ENCODE assay signal across 8 cellular contexts in genomic region chr10:71302874-71303568, GRCh38. TPM values are rescaled to one million over a fixed set of nuclear protein-coding genes. Genes with fewer than 3 reads are reported as not detected.
DNase-seq lines count a peak whose midpoint lies in the region; ATAC-seq and TF ChIP-seq lines count a peak whose summit lies in the region.

No MANE protein-coding gene starts in this region.

- no peak overlapping the region for H3K4me3 Mint-ChIP-seq in activated CD8-positive, alpha-beta memory T cell treated with anti-CD3 and anti-CD28 coated beads, Interleukin-2, amount 10 ng/mL, durations not matched to agents 7 days and 5 days
- no peak overlapping the region for H3K4me3 Mint-ChIP-seq in T-cell

- CTCF ChIA-PET in activated CD8-positive, alpha-beta memory T cell treated with anti-CD3 and anti-CD28 coated beads, Interleukin-2, amount 10 ng/mL, durations not matched to agents 7 days and 5 days (lab: Charles Lee) = interaction anchor here (1.0 to 1.3 kb wide), 2 partner anchors 228 to 267 kb away, joined by 3 read pairs; no protein-coding TSS in a partner anchor
- CTCF ChIA-PET in T-cell (lab: Charles Lee) = interaction anchor here (0.6 kb wide), 2 partner anchors 12 to 1807 kb away, joined by 3 read pairs; no protein-coding TSS in a partner anchor

- peaks cover 5% of the 10 kb centered on the region for H3K4me1 ChIP-seq in foreskin keratinocyte

- TF ChIP-seq CTCF in foreskin keratinocyte (conservative IDR thresholded peaks at IDR 0.05) (peak; percentile 70), retinal pigment epithelial cell (conservative IDR thresholded peaks at IDR 0.05; ENCODE audit: low read depth, low read length) (peak; percentile 60)

- H3K27me3 ChIP-seq in foreskin keratinocyte = peaks cover 3% of the 10 kb centered on the region

- no peaks in the 10 kb centered on the region for H3K9me3 Mint-ChIP-seq in activated CD8-positive, alpha-beta memory T cell treated with anti-CD3 and anti-CD28 coated beads, Interleukin-2, amount 10 ng/mL, durations not matched to agents 7 days and 5 days (ENCODE audit: low read depth)
- no peaks in the 10 kb centered on the region for H3K9me3 Mint-ChIP-seq in T-cell

- H3K27ac ChIP-seq in foreskin keratinocyte = no peak overlapping the region

- peaks cover 8% of the 10 kb centered on the region for H3K27me3 Mint-ChIP-seq in activated CD8-positive, alpha-beta memory T cell treated with anti-CD3 and anti-CD28 coated beads, Interleukin-2, amount 10 ng/mL, durations not matched to agents 7 days and 5 days
- H3K27me3 Mint-ChIP-seq in T-cell = peaks cover 7 to 9% of the 10 kb centered on the region in 2 donors

- POLR2A ChIA-PET in T-cell (lab: Charles Lee) = no interaction called here

- H3K4me1 Mint-ChIP-seq in activated CD8-positive, alpha-beta memory T cell treated with anti-CD3 and anti-CD28 coated beads, Interleukin-2, amount 10 ng/mL, durations not matched to agents 7 days and 5 days = no peaks in the 10 kb centered on the region
- peaks cover 2 to 7% (median 2%) of the 10 kb centered on the region in 3 donors for H3K4me1 Mint-ChIP-seq in T-cell

- H3K36me3 Mint-ChIP-seq in activated CD8-positive, alpha-beta memory T cell treated with anti-CD3 and anti-CD28 coated beads, Interleukin-2, amount 10 ng/mL, durations not matched to agents 7 days and 5 days = no peaks in the 10 kb centered on the region
- H3K36me3 Mint-ChIP-seq in T-cell = no peaks in the 10 kb centered on the region

- DNase-seq in activated CD8-positive, alpha-beta memory T cell treated with anti-CD3 and anti-CD28 coated beads, Interleukin-2, amount 10 ng/mL, durations not matched to agents 7 days and 5 days = no peak
- DNase-seq in activated CD8-positive, alpha-beta memory T cell treated with anti-CD3 and anti-CD28 coated beads for 24 hours = no peak
- DNase-seq in NCI-H1105 treated with DMSO at 0.1 percent for 48 hours (lab: John Stamatoyannopoulos, UW) = peak; percentile 46
- DNase-seq in T-cell = no peak
- peak in 1 of 2 donors; percentile 61 for DNase-seq in foreskin keratinocyte
- DNase-seq in retinal pigment epithelial cell (ENCODE audit: low read depth) = peak; percentile 27

- H3K27ac Mint-ChIP-seq in activated CD8-positive, alpha-beta memory T cell treated with anti-CD3 and anti-CD28 coated beads, Interleukin-2, amount 10 ng/mL, durations not matched to agents 7 days and 5 days = no peak overlapping the region
- H3K27ac Mint-ChIP-seq in T-cell = no peak overlapping the region

- peak; percentile 71 for ATAC-seq in activated CD8-positive, alpha-beta memory T cell treated with anti-CD3 and anti-CD28 coated beads, Interleukin-2, amount 10 ng/mL, durations not matched to agents 7 days and 5 days
- ATAC-seq in T-cell (replicated peaks in 1 of 4) = peak; percentile 45 to 74 (median 66)
- peak; percentile 57 for ATAC-seq in foreskin keratinocyte
- ATAC-seq in GM18519 (IDR thresholded peaks at IDR 0.05; ENCODE audit: low FRiP score, unreplicated experiment) = no peak
- no peak for ATAC-seq in GM19023 (IDR thresholded peaks at IDR 0.05; ENCODE audit: unreplicated experiment)

- H3K4me3 ChIP-seq in retinal pigment epithelial cell (ENCODE audit: low read length) = no peak overlapping the region

RNA-seq across cellular contexts. Expression of gene SLC29A3, which starts 16.0 kb away (rescaled TPM):
- total RNA-seq in activated CD8-positive, alpha-beta memory T cell treated with anti-CD3 and anti-CD28 coated beads, Interleukin-2, amount 10 ng/mL, durations not matched to agents 7 days and 5 days = 1 to 10 TPM; 3.4 to 5.1 TPM
- total RNA-seq in T-cell (1 to 10 TPM; 3.3 to 8.8 (median 6.5) TPM), foreskin keratinocyte (0.71 and 0.74 TPM in 2 replicates)
- polyA plus RNA-seq in foreskin keratinocyte = 0.45 and 0.96 TPM in 2 replicates

Comparison
In these comparisons a context has a peak if more than half of its experiments do, and no peak if none do; other contexts are left out.
1. ATAC-seq: peak in activated CD8-positive, alpha-beta memory T cell treated with anti-CD3 and anti-CD28 coated beads, Interleukin-2, amount 10 ng/mL, durations not matched to agents 7 days and 5 days (single experiment), T-cell (4 of 4) and foreskin keratinocyte (single experiment); none in GM18519 (single experiment) and GM19023 (single experiment).
2. DNase-seq: peak in NCI-H1105 treated with DMSO at 0.1 percent for 48 hours (single experiment) and retinal pigment epithelial cell (single experiment); none in activated CD8-positive, alpha-beta memory T cell treated with anti-CD3 and anti-CD28 coated beads, Interleukin-2, amount 10 ng/mL, durations not matched to agents 7 days and 5 days (single experiment), activated CD8-positive, alpha-beta memory T cell treated with anti-CD3 and anti-CD28 coated beads for 24 hours (single experiment) and T-cell (0 of 34).